In the genomic region with DNA sequence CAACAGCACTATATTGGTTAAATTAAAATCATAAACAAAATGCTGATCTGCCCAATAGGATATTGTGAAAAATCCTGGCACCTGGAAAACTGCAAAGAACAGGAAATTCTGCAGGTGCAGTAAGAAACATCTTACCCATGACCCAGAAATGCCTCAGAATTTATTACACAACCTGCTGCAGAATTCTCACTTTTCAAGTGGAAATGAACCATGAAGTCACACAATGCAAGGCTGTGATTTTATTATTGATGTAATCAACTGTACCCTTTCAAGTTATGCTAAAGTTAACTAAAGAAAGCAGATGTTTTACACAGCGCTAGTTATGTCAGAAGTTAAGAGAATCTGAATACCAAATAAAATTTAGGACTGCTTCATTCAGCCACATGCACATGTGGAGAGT, we compare ENCODE assay signal across 15 cellular contexts.
"Had no signal": no experiment of that assay in that cellular context is flagged by ENCODE, and none has a peak within 500 bp of the region (broad histone marks: within the 10 kb centered on the region; RNA-seq: fewer than 3 reads in every experiment).

No MANE protein-coding gene starts in this region.

- H3K4me3 ChIP-seq: gastrocnemius medialis, heart left ventricle, neural progenitor cell, ovary, thoracic aorta had no signal

- H3K36me3 ChIP-seq: gastrocnemius medialis, heart left ventricle, neural progenitor cell, ovary, thoracic aorta had no signal

- H3K4me1 ChIP-seq: gastrocnemius medialis had no signal

- H3K9me3 ChIP-seq: gastrocnemius medialis, heart left ventricle, ovary, thoracic aorta had no signal

- H3K4me3 Mint-ChIP-seq: activated naive CD4-positive, alpha-beta T cell treated with anti-CD3 and anti-CD28 coated beads, Interleukin-2, amount 10 ng/mL, durations not matched to agents 7 days and 5 days; neural progenitor cell; T-helper 2 cell treated with Interferon-gamma antibody and Interleukin-4, amounts not matched to agents 5 μg/mL and 100 μg/mL, for 36 hours had no signal

- H3K27ac ChIP-seq: epithelial cell of prostate, gastrocnemius medialis, heart left ventricle, neural progenitor cell, ovary, thoracic aorta had no signal

- FAIRE-seq: astrocyte had no signal

- H3K9me3 Mint-ChIP-seq: activated naive CD4-positive, alpha-beta T cell treated with anti-CD3 and anti-CD28 coated beads, Interleukin-2, amount 10 ng/mL, durations not matched to agents 7 days and 5 days; neural progenitor cell; T-helper 2 cell treated with Interferon-gamma antibody and Interleukin-4, amounts not matched to agents 5 μg/mL and 100 μg/mL, for 36 hours had no signal

- H3K36me3 Mint-ChIP-seq: activated naive CD4-positive, alpha-beta T cell treated with anti-CD3 and anti-CD28 coated beads, Interleukin-2, amount 10 ng/mL, durations not matched to agents 7 days and 5 days had no signal

- H2AFZ ChIP-seq: neural progenitor cell had no signal

- DNase-seq: activated CD4-positive, alpha-beta T cell treated with anti-CD3 and anti-CD28 coated beads, Interleukin-2, amount 50 U/mL, for 1 hour; activated naive CD4-positive, alpha-beta T cell treated with anti-CD3 and anti-CD28 coated beads, Interleukin-2, amount 10 ng/mL, durations not matched to agents 7 days and 5 days; activated T-cell treated with anti-CD3 and anti-CD28 coated beads for 4 hours; dermis blood vessel endothelial cell; gastrocnemius medialis; heart left ventricle; left colon; ovary; stimulated activated CD4-positive, alpha-beta T cell treated with anti-CD3 and anti-CD28 coated beads, Interleukin-2, amount 100 ng/mL, for 24 hours had no signal

- H3K27me3 ChIP-seq: gastrocnemius medialis, heart left ventricle, neural progenitor cell, ovary had no signal

- H3K27ac Mint-ChIP-seq: activated naive CD4-positive, alpha-beta T cell treated with anti-CD3 and anti-CD28 coated beads, Interleukin-2, amount 10 ng/mL, durations not matched to agents 7 days and 5 days; neural progenitor cell; T-helper 2 cell treated with Interferon-gamma antibody and Interleukin-4, amounts not matched to agents 5 μg/mL and 100 μg/mL, for 36 hours had no signal

- ATAC-seq: activated CD4-positive, CD25-positive, alpha-beta regulatory T cell treated with anti-CD3 and anti-CD28 coated beads, Interleukin-2, amount 50 U/mL, for 24 hours; gastrocnemius medialis; heart left ventricle; left colon had no signal

- H3K4me2 ChIP-seq: neural progenitor cell had no signal

- H3K9ac ChIP-seq: neural progenitor cell had no signal
